Comparison of ENCODE assay signal across 21 cellular contexts in genomic region chr3:13006216-13006990, GRCh38.
DNase-seq lines count a peak whose midpoint lies in the region; ATAC-seq and TF ChIP-seq lines count a peak whose summit lies in the region.
"Had no signal": no experiment of that assay in that cellular context is flagged by ENCODE, and none has a peak within 500 bp of the region (broad histone marks: within the 10 kb centered on the region; RNA-seq: fewer than 3 reads in every experiment).

No MANE protein-coding gene starts in this region.

- DNase-seq in activated naive CD4-positive, alpha-beta T cell (lab: John Stamatoyannopoulos, UW), result no peak
- DNase-seq in OCI-LY7 (ENCODE audit: low spot score) (peak; percentile 16), spleen (peak; percentile 72), NCI-H187 (lab: John Stamatoyannopoulos, UW) (no peak)
- no peak for DNase-seq in effector memory CD8-positive, alpha-beta T cell
- DNase-seq in activated CD8-positive, alpha-beta memory T cell treated with anti-CD3 and anti-CD28 coated beads, Interleukin-2, amount 10 ng/mL, durations not matched to agents 7 days and 5 days, result no peak
- DNase-seq: activated CD4-positive, alpha-beta T cell treated with anti-CD3 and anti-CD28 coated beads for 48 hours; activated T-cell treated with anti-CD3 and anti-CD28 coated beads, Interleukin-2, amount 50 U/mL, for 1 hour; brain microvascular endothelial cell; DND-41; hypothalamus; IMR-90; MM.1S; NCI-H1436 treated with DMSO at 0.1 percent for 48 hours; NCI-H2227 treated with DMSO at 0.1 percent for 48 hours; NCI-H774; testis had no signal

- H3K4me1 ChIP-seq in OCI-LY7 (ENCODE audit: insufficient read depth, low read length, poor library complexity, severe bottlenecking) (peaks cover 100% of the 10 kb centered on the region), spleen (peaks cover 79 to 100% (median 100%) of the 10 kb centered on the region in 6 donors)
- H3K4me1 ChIP-seq: testis had no signal

- H3K4me2 ChIP-seq in OCI-LY7 (ENCODE audit: low read length), result peak overlapping the region; percentile 61

- no peaks in the 10 kb centered on the region for H4K20me1 ChIP-seq in OCI-LY7 (ENCODE audit: insufficient read depth, low read length)

- TF ChIP-seq POLR2A in spleen (IDR thresholded peaks at IDR 0.05), result no peak

- no peak overlapping the region for H3K4me3 ChIP-seq in OCI-LY7 (ENCODE audit: low read depth, low read length, poor library complexity, severe bottlenecking)
- peak overlapping the region in 1 of 8 donors; percentile 5 for H3K4me3 ChIP-seq in spleen
- H3K4me3 ChIP-seq: SK-N-MC, testis had no signal

- H3K36me3 ChIP-seq in OCI-LY7 (ENCODE audit: insufficient read depth, low read length) (peaks cover 23% of the 10 kb centered on the region), spleen (peaks cover 0 to 39% (median 2%) of the 10 kb centered on the region in 6 donors)
- H3K36me3 ChIP-seq: brain microvascular endothelial cell had no signal

- WGBS in spleen, 5 donors, result 82 to 87% (median 84%) methylated on average over 14 to 17 of the region's 17 CpGs

- H3K36me3 Mint-ChIP-seq in activated naive CD4-positive, alpha-beta T cell treated with anti-CD3 and anti-CD28 coated beads, Interleukin-2, amount 50 U/mL, for 24 hours, result peaks cover 2% of the 10 kb centered on the region
- H3K36me3 Mint-ChIP-seq in effector memory CD8-positive, alpha-beta T cell (ENCODE audit: insufficient read depth), result peaks cover 47% of the 10 kb centered on the region
- peaks cover 26% of the 10 kb centered on the region for H3K36me3 Mint-ChIP-seq in activated CD8-positive, alpha-beta memory T cell treated with anti-CD3 and anti-CD28 coated beads, Interleukin-2, amount 10 ng/mL, durations not matched to agents 7 days and 5 days

- H3K4me3 Mint-ChIP-seq in activated naive CD4-positive, alpha-beta T cell treated with anti-CD3 and anti-CD28 coated beads, Interleukin-2, amount 50 U/mL, for 24 hours, result no peak overlapping the region
- peak overlapping the region; percentile 19 to 54 for H3K4me3 Mint-ChIP-seq in effector memory CD8-positive, alpha-beta T cell
- no peak overlapping the region for H3K4me3 Mint-ChIP-seq in activated CD8-positive, alpha-beta memory T cell treated with anti-CD3 and anti-CD28 coated beads, Interleukin-2, amount 10 ng/mL, durations not matched to agents 7 days and 5 days

- POLR2A ChIA-PET in OCI-LY7 (lab: Charles Lee), result interaction anchor here (0.9 to 2.0 kb wide), 2 partner anchors 14 to 40 kb away, joined by 3 to 8 read pairs; no protein-coding TSS in a partner anchor

- 0 out of 2 replicates have a peak, but pooled peaks have one; percentile 14 for TF ChIP-seq CTCF in OCI-LY7 (conservative IDR thresholded peaks at IDR 0.05; ENCODE audit: low read length)
- no peak for TF ChIP-seq CTCF in spleen (IDR thresholded peaks at IDR 0.05 in 8 of 11, conservative IDR thresholded peaks at IDR 0.05 in 3 of 11)

- no peak overlapping the region for H2AFZ ChIP-seq in OCI-LY7 (ENCODE audit: low read length)

- intact Hi-C loops in OCI-LY7 (cut with micrococcal nuclease; ENCODE audit: unreplicated experiment) (no loop called here), spleen (cut with DNase I; ENCODE audit: low total_unique reads) (no loop called here)

- no peak for ATAC-seq in effector memory CD8-positive, alpha-beta T cell (replicated peaks)
- no peak for ATAC-seq in activated CD8-positive, alpha-beta memory T cell treated with anti-CD3 and anti-CD28 coated beads, Interleukin-2, amount 10 ng/mL, durations not matched to agents 7 days and 5 days
- no peak for ATAC-seq in GM21390 (IDR thresholded peaks at IDR 0.05; ENCODE audit: unreplicated experiment)

- no peaks in the 10 kb centered on the region for H3K27me3 Mint-ChIP-seq in activated naive CD4-positive, alpha-beta T cell treated with anti-CD3 and anti-CD28 coated beads, Interleukin-2, amount 50 U/mL, for 24 hours
- no peaks in the 10 kb centered on the region for H3K27me3 Mint-ChIP-seq in effector memory CD8-positive, alpha-beta T cell
- no peaks in the 10 kb centered on the region for H3K27me3 Mint-ChIP-seq in activated CD8-positive, alpha-beta memory T cell treated with anti-CD3 and anti-CD28 coated beads, Interleukin-2, amount 10 ng/mL, durations not matched to agents 7 days and 5 days

- H3K79me2 ChIP-seq in OCI-LY7 (ENCODE audit: insufficient read depth, low read depth, low read length), result peaks cover 100% of the 10 kb centered on the region

- no TSS peak for BruUV-seq in OCI-LY7 (replicated peaks; lab: Mats Ljungman, UMichigan)

- no peaks in the 10 kb centered on the region for H3K9me2 ChIP-seq in OCI-LY7 (ENCODE audit: insufficient read depth, low read length)

- H3K27ac Mint-ChIP-seq in activated naive CD4-positive, alpha-beta T cell treated with anti-CD3 and anti-CD28 coated beads, Interleukin-2, amount 50 U/mL, for 24 hours, result peak overlapping the region; percentile 35
- peak overlapping the region; percentile 87 to 89 for H3K27ac Mint-ChIP-seq in effector memory CD8-positive, alpha-beta T cell
- H3K27ac Mint-ChIP-seq in activated CD8-positive, alpha-beta memory T cell treated with anti-CD3 and anti-CD28 coated beads, Interleukin-2, amount 10 ng/mL, durations not matched to agents 7 days and 5 days, result no peak overlapping the region

- H3K9me3 ChIP-seq in OCI-LY7 (ENCODE audit: low read length) (no peaks in the 10 kb centered on the region), spleen (no peaks in the 10 kb centered on the region)
- H3K9me3 ChIP-seq: testis had no signal

- H3K9me3 Mint-ChIP-seq in activated naive CD4-positive, alpha-beta T cell treated with anti-CD3 and anti-CD28 coated beads, Interleukin-2, amount 50 U/mL, for 24 hours, result no peaks in the 10 kb centered on the region
- no peaks in the 10 kb centered on the region for H3K9me3 Mint-ChIP-seq in effector memory CD8-positive, alpha-beta T cell
- no peaks in the 10 kb centered on the region for H3K9me3 Mint-ChIP-seq in activated CD8-positive, alpha-beta memory T cell treated with anti-CD3 and anti-CD28 coated beads, Interleukin-2, amount 10 ng/mL, durations not matched to agents 7 days and 5 days (ENCODE audit: low read depth)

- H3K27me3 ChIP-seq in spleen (replicated peaks in 1 of 7), result no peaks in the 10 kb centered on the region
- H3K27me3 ChIP-seq: brain microvascular endothelial cell, testis had no signal

- H3K27ac ChIP-seq in OCI-LY7 (ENCODE audit: low read depth, low read length, poor library complexity, severe bottlenecking) (peak overlapping the region; percentile 73), spleen (peak overlapping the region in 7 of 8 donors; percentile 17 to 99 (median 97))
- H3K27ac ChIP-seq: brain microvascular endothelial cell, HL-60, SK-N-MC, testis had no signal

- CTCF ChIA-PET in OCI-LY7 (lab: Charles Lee; ENCODE audit: unreplicated experiment), result no interaction called here
- CTCF ChIA-PET in activated CD8-positive, alpha-beta memory T cell treated with anti-CD3 and anti-CD28 coated beads, Interleukin-2, amount 10 ng/mL, durations not matched to agents 7 days and 5 days (lab: Charles Lee), result interaction anchor here (1.7 to 12.1 kb wide), 3 partner anchors 9 to 22 kb away, joined by 6 to 120 read pairs (median 6); no protein-coding TSS in a partner anchor

- peaks cover 96% of the 10 kb centered on the region for H3K4me1 Mint-ChIP-seq in activated naive CD4-positive, alpha-beta T cell treated with anti-CD3 and anti-CD28 coated beads, Interleukin-2, amount 50 U/mL, for 24 hours
- peaks cover 83 to 86% of the 10 kb centered on the region in 2 donors for H3K4me1 Mint-ChIP-seq in effector memory CD8-positive, alpha-beta T cell (ENCODE audit: low read depth in 2 of 2)
- H3K4me1 Mint-ChIP-seq in activated CD8-positive, alpha-beta memory T cell treated with anti-CD3 and anti-CD28 coated beads, Interleukin-2, amount 10 ng/mL, durations not matched to agents 7 days and 5 days, result peaks cover 78% of the 10 kb centered on the region

Comparison
In these comparisons a context has a peak if more than half of its experiments do, and no peak if none do; other contexts are left out.
1. H3K4me3 Mint-ChIP-seq: peak in effector memory CD8-positive, alpha-beta T cell (2 of 2); none in activated naive CD4-positive, alpha-beta T cell treated with anti-CD3 and anti-CD28 coated beads, Interleukin-2, amount 50 U/mL, for 24 hours (single experiment) and activated CD8-positive, alpha-beta memory T cell treated with anti-CD3 and anti-CD28 coated beads, Interleukin-2, amount 10 ng/mL, durations not matched to agents 7 days and 5 days (single experiment).
2. DNase-seq: peak in OCI-LY7 (single experiment) and spleen (single experiment); none in activated naive CD4-positive, alpha-beta T cell (0 of 4), effector memory CD8-positive, alpha-beta T cell (0 of 3), activated CD8-positive, alpha-beta memory T cell treated with anti-CD3 and anti-CD28 coated beads, Interleukin-2, amount 10 ng/mL, durations not matched to agents 7 days and 5 days (single experiment) and NCI-H187 (0 of 2).